ENCODE assay signal across 25 cellular contexts in the genomic region with DNA sequence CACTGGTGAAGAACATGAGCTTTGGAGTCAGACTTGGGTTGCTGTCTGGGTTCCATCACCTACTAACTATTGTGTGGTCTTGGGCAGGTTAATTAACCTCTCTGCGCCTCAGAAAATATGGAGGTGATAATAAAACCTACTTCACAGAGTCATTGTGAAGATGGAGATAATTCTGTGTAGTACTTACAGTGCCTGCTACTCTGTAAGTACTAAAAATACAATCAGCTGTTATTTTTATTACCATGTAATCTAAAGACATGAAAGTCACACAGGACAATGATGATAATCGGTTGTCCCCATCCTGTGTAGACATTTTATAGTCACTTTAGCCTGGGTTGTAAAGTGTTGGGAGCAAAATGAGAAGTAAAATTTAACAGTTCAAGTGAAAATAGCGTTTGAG.
"Had no signal": no experiment of that assay in that cellular context is flagged by ENCODE, and none has a peak within 500 bp of the region (broad histone marks: within the 10 kb centered on the region; RNA-seq: fewer than 3 reads in every experiment).

No MANE protein-coding gene starts in this region.

- H3K27ac ChIP-seq: brain microvascular endothelial cell, sigmoid colon, suprapubic skin, tibial artery, upper lobe of right lung, WERI-Rb-1 had no signal

- H3K27me3 ChIP-seq: brain microvascular endothelial cell, sigmoid colon, suprapubic skin, tibial artery, upper lobe of right lung had no signal

- DNase-seq: activated CD4-positive, alpha-beta memory T cell treated with anti-CD3 and anti-CD28 coated beads for 36 hours; activated CD4-positive, alpha-beta T cell treated with anti-CD3 and anti-CD28 coated beads for 48 hours; activated CD8-positive, alpha-beta memory T cell treated with anti-CD3 and anti-CD28 coated beads, Interleukin-2, amount 50 U/mL, for 4 hours; activated gamma-delta T cell; activated naive CD4-positive, alpha-beta T cell treated with anti-CD3 and anti-CD28 coated beads, Interleukin-2, amount 10 ng/mL, durations not matched to agents 7 days and 5 days; activated T-cell treated with anti-CD3 and anti-CD28 coated beads, Interleukin-2, amount 50 U/mL, for 1 hour; amniotic stem cell; central memory CD4-positive, alpha-beta T cell; kidney; posterior cingulate gyrus; sigmoid colon; stimulated activated CD4-positive, alpha-beta T cell treated with anti-CD3 and anti-CD28 coated beads, Interleukin-4, amount 100 ng/mL, for 4 hours; stimulated activated naive B cell treated with anti-CD40 and anti-IgM and Interleukin-4, amounts not matched to agents 10 μg/mL and 1 μg/mL and 100 μg/mL, for 72 hours; T-helper 17 cell; tibial artery; upper lobe of right lung had no signal

- H3K4me3 ChIP-seq: lung, sigmoid colon, suprapubic skin, tibial artery, upper lobe of right lung had no signal

- H3K36me3 Mint-ChIP-seq: activated CD4-positive, alpha-beta memory T cell treated with anti-CD3 and anti-CD28 coated beads for 36 hours; activated naive CD4-positive, alpha-beta T cell treated with anti-CD3 and anti-CD28 coated beads, Interleukin-2, amount 10 ng/mL, durations not matched to agents 7 days and 5 days; stimulated activated naive B cell treated with anti-CD40 and anti-IgM and Interleukin-4, amounts not matched to agents 10 μg/mL and 1 μg/mL and 100 μg/mL, for 72 hours had no signal

- H3K36me3 ChIP-seq: brain microvascular endothelial cell, sigmoid colon, suprapubic skin, tibial artery, upper lobe of right lung, WERI-Rb-1 had no signal

- ATAC-seq: activated CD4-positive, CD25-positive, alpha-beta regulatory T cell treated with anti-CD3 and anti-CD28 coated beads, Interleukin-2, amount 50 U/mL, for 24 hours; T-helper 17 cell had no signal

- FAIRE-seq: astrocyte, kidney, small intestine had no signal

- H3K27ac Mint-ChIP-seq: activated CD4-positive, alpha-beta memory T cell treated with anti-CD3 and anti-CD28 coated beads for 36 hours; activated naive CD4-positive, alpha-beta T cell treated with anti-CD3 and anti-CD28 coated beads, Interleukin-2, amount 10 ng/mL, durations not matched to agents 7 days and 5 days; activated T-helper 1 cell treated with anti-CD3 and anti-CD28 coated beads, Interleukin-12 subunit alpha, Interleukin-12 subunit beta, Interleukin-2, Interleukin-4 antibody, amounts not matched to agents 30 ng/mL and 10 ng/mL and 1 ng/mL, durations not matched to agents 14 hours and 24 hours and 36 hours; stimulated activated naive B cell treated with anti-CD40 and anti-IgM and Interleukin-4, amounts not matched to agents 10 μg/mL and 1 μg/mL and 100 μg/mL, for 72 hours; T-helper 17 cell had no signal

- H3K4me1 ChIP-seq: sigmoid colon had no signal

- H3K9me3 Mint-ChIP-seq: activated CD4-positive, alpha-beta memory T cell treated with anti-CD3 and anti-CD28 coated beads for 36 hours; activated naive CD4-positive, alpha-beta T cell treated with anti-CD3 and anti-CD28 coated beads, Interleukin-2, amount 10 ng/mL, durations not matched to agents 7 days and 5 days; activated T-helper 1 cell treated with anti-CD3 and anti-CD28 coated beads, Interleukin-12 subunit alpha, Interleukin-12 subunit beta, Interleukin-2, Interleukin-4 antibody, amounts not matched to agents 30 ng/mL and 10 ng/mL and 1 ng/mL, durations not matched to agents 14 hours and 24 hours and 36 hours; nephron; stimulated activated naive B cell treated with anti-CD40 and anti-IgM and Interleukin-4, amounts not matched to agents 10 μg/mL and 1 μg/mL and 100 μg/mL, for 72 hours had no signal

- H3K9me3 ChIP-seq: sigmoid colon, suprapubic skin, tibial artery, upper lobe of right lung had no signal
